Comparison of ENCODE assay signal across 14 cellular contexts in the genomic region with DNA sequence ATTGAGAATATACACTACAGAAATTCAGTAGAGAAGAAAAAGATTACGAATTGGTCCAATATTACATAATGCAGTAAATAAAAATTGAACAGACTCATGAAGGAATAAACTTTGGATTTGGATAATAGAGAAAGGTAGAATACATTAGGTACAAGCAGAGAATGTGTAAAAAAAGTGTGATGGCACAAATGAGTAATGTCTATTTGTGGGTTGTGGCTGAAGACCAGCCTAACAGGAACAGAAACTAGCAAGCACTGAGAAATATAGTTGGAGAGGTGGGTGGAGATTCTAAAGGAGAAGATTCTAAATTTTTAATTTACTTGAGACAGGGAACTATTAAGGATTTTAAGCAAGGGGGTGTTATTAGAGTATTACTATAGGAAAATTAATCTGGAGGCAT. TPM values are rescaled to one million over a fixed set of nuclear protein-coding genes. Genes with fewer than 3 reads are reported as not detected.
DNase-seq lines count a peak whose midpoint lies in the region; ATAC-seq and TF ChIP-seq lines count a peak whose summit lies in the region.
"Had no signal": no experiment of that assay in that cellular context is flagged by ENCODE, and none has a peak within 500 bp of the region (broad histone marks: within the 10 kb centered on the region; RNA-seq: fewer than 3 reads in every experiment).

No MANE protein-coding gene starts in this region.

- in situ Hi-C loops in GM23248 (cut with MboI), result loop anchor here (25.0 kb wide), 1 partner anchor 550 kb away; no protein-coding TSS in a partner anchor

- H4K20me1 ChIP-seq in GM23248 (ENCODE audit: insufficient read depth), result no peaks in the 10 kb centered on the region

- H3K4me1 ChIP-seq in GM23248 (ENCODE audit: insufficient read depth) (no peaks in the 10 kb centered on the region), lower lobe of right lung (no peaks in the 10 kb centered on the region), esophagus muscularis mucosa (no peaks in the 10 kb centered on the region), ovary (ENCODE audit: insufficient read depth) (no peaks in the 10 kb centered on the region)

- no peaks in the 10 kb centered on the region for H3K9me2 ChIP-seq in GM23248 (ENCODE audit: insufficient read depth)

- H2AFZ ChIP-seq in GM23248, result no peak overlapping the region

- peaks cover 14% of the 10 kb centered on the region for H3K27me3 ChIP-seq in GM23248 (replicated peaks; ENCODE audit: insufficient read depth)
- no peaks in the 10 kb centered on the region for H3K27me3 ChIP-seq in lower lobe of right lung (ENCODE audit: low read depth)
- no peaks in the 10 kb centered on the region for H3K27me3 ChIP-seq in esophagus muscularis mucosa
- no peaks in the 10 kb centered on the region for H3K27me3 ChIP-seq in dorsolateral prefrontal cortex
- no peaks in the 10 kb centered on the region for H3K27me3 ChIP-seq in ovary

- DNase-seq in GM23248, result peak; percentile 8
- DNase-seq in lower lobe of right lung, result no peak
- DNase-seq in esophagus muscularis mucosa (ENCODE audit: extremely low spot score), result no peak
- no peak for DNase-seq in dorsolateral prefrontal cortex
- no peak for DNase-seq in ovary
- no peak for DNase-seq in T1000 (lab: John Stamatoyannopoulos, UW)
- DNase-seq: activated effector memory CD4-positive, alpha-beta T cell treated with Interleukin-2 at 50 U/mL for 16 hours; IMR-90; mammary epithelial cell; SHP77 treated with DMSO at 0.1 percent for 48 hours had no signal

- H3K4me2 ChIP-seq in GM23248 (ENCODE audit: unreplicated experiment), result no peak overlapping the region

- TF ChIP-seq EP300 in esophagus muscularis mucosa (IDR thresholded peaks at IDR 0.05), result no peak
- TF ChIP-seq EP300 in ovary (IDR thresholded peaks at IDR 0.05), result no peak

- no peak overlapping the region for H3K27ac ChIP-seq in GM23248
- H3K27ac ChIP-seq in lower lobe of right lung, result no peak overlapping the region
- H3K27ac ChIP-seq in esophagus muscularis mucosa (replicated peaks in 1 of 4), result no peak overlapping the region
- no peak overlapping the region for H3K27ac ChIP-seq in dorsolateral prefrontal cortex
- H3K27ac ChIP-seq in ovary, result no peak overlapping the region

- TF ChIP-seq CTCF in lower lobe of right lung (IDR thresholded peaks at IDR 0.05), result no peak
- no peak for TF ChIP-seq CTCF in esophagus muscularis mucosa (IDR thresholded peaks at IDR 0.05)
- no peak for TF ChIP-seq CTCF in dorsolateral prefrontal cortex (IDR thresholded peaks at IDR 0.05 in 54 of 56, conservative IDR thresholded peaks at IDR 0.05 in 2 of 56; ENCODE audit: low read depth in 1 of 56, partially characterized antibody in 56 of 56)
- no peak for TF ChIP-seq CTCF in ovary (IDR thresholded peaks at IDR 0.05)

- H3K4me3 ChIP-seq in GM23248 (no peak overlapping the region), lower lobe of right lung (no peak overlapping the region), esophagus muscularis mucosa (no peak overlapping the region), dorsolateral prefrontal cortex (no peak overlapping the region), ovary (no peak overlapping the region)

- no peaks in the 10 kb centered on the region for H3F3A ChIP-seq in GM23248 (ENCODE audit: insufficient read depth)

- H3K79me2 ChIP-seq in GM23248 (ENCODE audit: insufficient read depth), result no peaks in the 10 kb centered on the region

- 45 to 47% methylated on average over 1 of the region's 1 CpG for WGBS in GM23248 (ENCODE audit: low coverage in 1 of 2, low lambda C conversion rate in 2 of 2, missing lambda C conversion rate in 2 of 2), 2 experiments
- WGBS in esophagus muscularis mucosa, result 95% methylated on average over 1 of the region's 1 CpG
- 92 to 97% (median 95%) methylated on average over 1 of the region's 1 CpG for WGBS in ovary, 3 donors

- intact Hi-C loops in lower lobe of right lung (cut with DNase I), result no loop called here
- intact Hi-C loops in esophagus muscularis mucosa (cut with DNase I), result no loop called here
- intact Hi-C loops in dorsolateral prefrontal cortex (cut with DNase I), result no loop called here
- intact Hi-C loops in ovary (cut with DNase I), result loop anchor here in 1 of 4 donors (10.0 kb wide), 1 partner anchor 587 kb away; no protein-coding TSS in a partner anchor

- no peak for TF ChIP-seq POLR2A in esophagus muscularis mucosa (IDR thresholded peaks at IDR 0.05; ENCODE audit: low read depth)
- TF ChIP-seq POLR2A in ovary (IDR thresholded peaks at IDR 0.05), result no peak

- no peaks in the 10 kb centered on the region for H3K36me3 ChIP-seq in GM23248 (ENCODE audit: low read depth)
- no peaks in the 10 kb centered on the region for H3K36me3 ChIP-seq in lower lobe of right lung
- no peaks in the 10 kb centered on the region for H3K36me3 ChIP-seq in esophagus muscularis mucosa
- no peaks in the 10 kb centered on the region for H3K36me3 ChIP-seq in ovary

- no peak overlapping the region for H3K9ac ChIP-seq in GM23248

- no peaks in the 10 kb centered on the region for H3K9me3 ChIP-seq in GM23248 (ENCODE audit: low read depth)
- H3K9me3 ChIP-seq in lower lobe of right lung, result no peaks in the 10 kb centered on the region
- no peaks in the 10 kb centered on the region for H3K9me3 ChIP-seq in esophagus muscularis mucosa
- no peaks in the 10 kb centered on the region for H3K9me3 ChIP-seq in ovary

- ATAC-seq in GM18907 (IDR thresholded peaks at IDR 0.05; ENCODE audit: unreplicated experiment), result peak; percentile 99
- peak; percentile 100 for ATAC-seq in HG03520 (IDR thresholded peaks at IDR 0.05; ENCODE audit: unreplicated experiment)
- ATAC-seq in lower lobe of right lung, result peak; percentile 51 to 53

RNA-seq across cellular contexts. Expression of gene CLOCK, which starts 15.2 kb away (rescaled TPM):
- 28.0 and 32.2 TPM in 2 replicates for total RNA-seq in GM23248 (2014; rRNA removed; shearing (Covaris generic))
- polyA plus RNA-seq in GM23248 (2016; fragmentation: Nextera tagmentation; extraction: Ambion mirVana) (16.2 and 16.5 TPM in 2 replicates), ovary (10 to 100 TPM in 1 of 2 donors, 1 to 10 TPM in 1; 5.4 to 12.5 TPM)
- total RNA-seq in lower lobe of right lung (26.6 TPM), esophagus muscularis mucosa (10 to 100 TPM; 24.5 to 42.6 (median 34.8) TPM), dorsolateral prefrontal cortex (10 to 100 TPM; 24.9 to 52.2 (median 37.5) TPM), ovary (10 to 100 TPM; 16.1 to 36.4 (median 34.6) TPM)

RNA-seq across cellular contexts. Expression of gene PDCL2, which starts 30.2 kb away (rescaled TPM):
- total RNA-seq in GM23248 (2014; rRNA removed; shearing (Covaris generic)), result not detected in 2 replicates
- polyA plus RNA-seq in GM23248 (2016; fragmentation: Nextera tagmentation; extraction: Ambion mirVana) (not detected in 2 replicates), ovary (not detected)
- total RNA-seq in lower lobe of right lung (not detected), esophagus muscularis mucosa (not detected), dorsolateral prefrontal cortex (under 1 TPM in 2 of 120 experiments, not detected in 118; 0.57 to 0.60 TPM), ovary (not detected)
- total RNA-seq: endothelial cell of umbilical vein, IMR-90, mammary epithelial cell, urinary bladder had no signal
- polyA plus RNA-seq: endothelial cell of umbilical vein, IMR-90, mammary epithelial cell, urinary bladder had no signal
